Comparison of ENCODE assay signal across 1 cellular context in genomic region chr17:8226536-8227237, GRCh38.
TF ChIP-seq lines count a peak whose summit lies in the region.

No MANE protein-coding gene starts in this region.

TF ChIP-seq in HEK293, 187 proteins besides CTCF, POLR2A, EP300 and RAD21 (continued from another document):
- TF ChIP-seq PRDM4 (tag by site-specific recombination; IDR thresholded peaks at IDR 0.05) (peak; percentile 61; the same call in 1 of the 2 replicates), ZBTB17 (tag by site-specific recombination; IDR thresholded peaks at IDR 0.05) (peak; percentile 54; the same call in 1 of the 2 replicates)
